In the genomic region with DNA sequence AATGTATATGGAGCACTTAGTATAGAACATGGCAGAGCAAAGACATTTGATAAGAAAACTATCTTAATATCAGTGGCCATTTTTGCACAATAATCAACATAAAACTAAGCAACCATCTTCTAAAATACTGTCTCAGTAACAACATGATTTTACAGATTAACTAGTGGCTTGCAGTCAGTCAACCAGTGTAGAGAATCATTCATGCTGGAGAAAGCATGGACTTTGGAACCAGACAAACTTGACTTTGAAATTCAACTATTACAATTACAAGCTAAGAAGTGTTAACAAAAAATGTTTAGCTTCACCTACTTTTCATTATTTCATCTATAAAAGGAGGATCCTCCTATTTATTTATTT, we compare ENCODE assay signal across 16 cellular contexts.
"Had no signal": no experiment of that assay in that cellular context is flagged by ENCODE, and none has a peak within 500 bp of the region (broad histone marks: within the 10 kb centered on the region; RNA-seq: fewer than 3 reads in every experiment).

No MANE protein-coding gene starts in this region.

- H3K4me1 ChIP-seq: breast epithelium, pancreas had no signal

- H3K9me3 ChIP-seq: breast epithelium, gastroesophageal sphincter, pancreas, upper lobe of left lung had no signal

- H3K36me3 ChIP-seq: breast epithelium, gastroesophageal sphincter, pancreas, upper lobe of left lung had no signal

- H3K4me3 ChIP-seq: breast epithelium, gastroesophageal sphincter, pancreas, SK-N-MC, upper lobe of left lung had no signal

- FAIRE-seq: pancreas had no signal

- H3K27me3 ChIP-seq: breast epithelium, gastroesophageal sphincter, pancreas, upper lobe of left lung had no signal

- H3K27ac ChIP-seq: gastroesophageal sphincter, pancreas, SK-N-MC, upper lobe of left lung, VCaP had no signal

- ATAC-seq: gastroesophageal sphincter; left cardiac atrium; stimulated activated memory B cell treated with anti-CD40 and anti-IgM and Interleukin-4, amounts not matched to agents 10 μg/mL and 1 μg/mL and 100 μg/mL, for 72 hours had no signal

- DNase-seq: activated CD4-positive, alpha-beta memory T cell treated with anti-CD3 and anti-CD28 coated beads, Interleukin-2, amount 10 ng/mL, durations not matched to agents 7 days and 5 days; activated gamma-delta T cell; activated T-cell treated with anti-CD3 and anti-CD28 coated beads, Interleukin-2, amount 50 U/mL, for 48 hours; hypothalamus; left cardiac atrium; mesendoderm; pancreas; stimulated activated CD4-positive, alpha-beta T cell treated with anti-CD3 and anti-CD28 coated beads, Interleukin-1b, Interleukin-23, amount 100 ng/mL, for 48 hours; substantia nigra; T-helper 1 cell; upper lobe of left lung had no signal
